13 cellular contexts compared by ENCODE assay signal in genomic region chr14:59332727-59333126, GRCh38.
A peak's percentile ranks its signal among the peaks of the same experiment; 100 is the strongest.
DNase-seq lines count a peak whose midpoint lies in the region; ATAC-seq and TF ChIP-seq lines count a peak whose summit lies in the region.
"Had no signal": no experiment of that assay in that cellular context is flagged by ENCODE, and none has a peak within 500 bp of the region (broad histone marks: within the 10 kb centered on the region; RNA-seq: fewer than 3 reads in every experiment).

No MANE protein-coding gene starts in this region.

- CTCF ChIA-PET in CD4-positive, alpha-beta T cell (lab: Charles Lee): no interaction called here

- no peak for ATAC-seq in GM21447 (IDR thresholded peaks at IDR 0.05; ENCODE audit: unreplicated experiment)
- ATAC-seq in CD4-positive, alpha-beta T cell (ENCODE audit: poor library complexity): no peak
- ATAC-seq: activated T-cell treated with anti-CD3 and anti-CD28 coated beads, Interleukin-2, amount 50 U/mL, for 4 hours; stimulated activated effector memory CD8-positive, alpha-beta T cell treated with anti-CD3 and anti-CD28 coated beads, Interleukin-12 subunit alpha, Interleukin-12 subunit beta, amount 100 ng/mL, for 72 hours had no signal

- peaks cover 25 to 42% (median 31%) of the 10 kb centered on the region in 5 donors for H3K36me3 ChIP-seq in subcutaneous abdominal adipose tissue (ENCODE audit: control insufficient read depth in 5 of 5, insufficient read depth in 5 of 5, low read length in 5 of 5)

- H3K9ac ChIP-seq in subcutaneous abdominal adipose tissue (ENCODE audit: low read length in 5 of 5): no peak overlapping the region

- H3K9me3 ChIP-seq in subcutaneous abdominal adipose tissue (ENCODE audit: control insufficient read depth in 5 of 5, low read length in 5 of 5): no peaks in the 10 kb centered on the region
- H3K9me3 ChIP-seq in CD4-positive, alpha-beta T cell (ENCODE audit: control insufficient read depth, low read length): no peaks in the 10 kb centered on the region

- no peak for TF ChIP-seq CTCF in coronary artery (IDR thresholded peaks at IDR 0.05)
- TF ChIP-seq CTCF in CD4-positive, alpha-beta T cell (IDR thresholded peaks at IDR 0.05): no peak

- DNase-seq in HS-5 (ENCODE audit: low read depth) (peak; percentile 58), coronary artery (ENCODE audit: low spot score) (no peak), kidney glomerular epithelial cell (lab: John Stamatoyannopoulos, UW) (peak; percentile 22), DMS53 (lab: John Stamatoyannopoulos, UW) (no peak), NCI-H1436 treated with DMSO at 0.1 percent for 48 hours (lab: John Stamatoyannopoulos, UW) (no peak)
- DNase-seq in CD4-positive, alpha-beta T cell: no peak
- DNase-seq: activated T-cell treated with anti-CD3 and anti-CD28 coated beads, Interleukin-2, amount 50 U/mL, for 4 hours; NCI-H1694; OCI-M1; stimulated activated CD4-positive, alpha-beta T cell treated with anti-CD3 and anti-CD28 coated beads, Interleukin-12 subunit alpha, Interleukin-12 subunit beta, amount 100 ng/mL, for 4 hours had no signal

- no peak overlapping the region for H3K27ac Mint-ChIP-seq in CD4-positive, alpha-beta T cell
- H3K27ac Mint-ChIP-seq: stimulated activated effector memory CD8-positive, alpha-beta T cell treated with anti-CD3 and anti-CD28 coated beads, Interleukin-12 subunit alpha, Interleukin-12 subunit beta, amount 100 ng/mL, for 72 hours had no signal

- no peaks in the 10 kb centered on the region for H3K9me3 Mint-ChIP-seq in CD4-positive, alpha-beta T cell
- H3K9me3 Mint-ChIP-seq: activated T-cell treated with anti-CD3 and anti-CD28 coated beads, Interleukin-2, amount 50 U/mL, for 4 hours; stimulated activated effector memory CD8-positive, alpha-beta T cell treated with anti-CD3 and anti-CD28 coated beads, Interleukin-12 subunit alpha, Interleukin-12 subunit beta, amount 100 ng/mL, for 72 hours had no signal

- H3K27me3 ChIP-seq in subcutaneous abdominal adipose tissue (ENCODE audit: control insufficient read depth in 5 of 5, insufficient read depth in 4 of 5, low read length in 5 of 5): no peaks in the 10 kb centered on the region
- H3K27me3 ChIP-seq in CD4-positive, alpha-beta T cell (ENCODE audit: control insufficient read depth, insufficient read depth, low read length): no peaks in the 10 kb centered on the region

- H3K27me3 Mint-ChIP-seq in CD4-positive, alpha-beta T cell: no peaks in the 10 kb centered on the region

- H3K4me3 ChIP-seq in coronary artery (no peak overlapping the region), subcutaneous abdominal adipose tissue (ENCODE audit: low read depth in 1 of 5, low read length in 5 of 5) (no peak overlapping the region)

- peaks cover 8 to 49% (median 42%) of the 10 kb centered on the region in 5 donors for H3K4me1 ChIP-seq in subcutaneous abdominal adipose tissue (ENCODE audit: control insufficient read depth in 5 of 5, insufficient read depth in 5 of 5, low read length in 5 of 5)

- no peak overlapping the region for H3K4me3 Mint-ChIP-seq in CD4-positive, alpha-beta T cell
- H3K4me3 Mint-ChIP-seq: activated T-cell treated with anti-CD3 and anti-CD28 coated beads, Interleukin-2, amount 50 U/mL, for 4 hours; stimulated activated effector memory CD8-positive, alpha-beta T cell treated with anti-CD3 and anti-CD28 coated beads, Interleukin-12 subunit alpha, Interleukin-12 subunit beta, amount 100 ng/mL, for 72 hours had no signal

- intact Hi-C loops in CD4-positive, alpha-beta T cell (cut with DNase I, micrococcal nuclease): no loop called here

- POLR2A ChIA-PET in CD4-positive, alpha-beta T cell (lab: Charles Lee): no interaction called here

- H3K27ac ChIP-seq in coronary artery (peak overlapping the region; percentile 79 to 82), subcutaneous abdominal adipose tissue (ENCODE audit: low read depth, low read length) (peak overlapping the region; percentile 91)
- no peak overlapping the region for H3K27ac ChIP-seq in CD4-positive, alpha-beta T cell (ENCODE audit: low read depth, low read length)

- H3K36me3 Mint-ChIP-seq in CD4-positive, alpha-beta T cell (ENCODE audit: low read depth): peaks cover 64% of the 10 kb centered on the region
- H3K36me3 Mint-ChIP-seq: stimulated activated effector memory CD8-positive, alpha-beta T cell treated with anti-CD3 and anti-CD28 coated beads, Interleukin-12 subunit alpha, Interleukin-12 subunit beta, amount 100 ng/mL, for 72 hours had no signal

- no peaks in the 10 kb centered on the region for H3K4me1 Mint-ChIP-seq in CD4-positive, alpha-beta T cell (ENCODE audit: low read depth)
- H3K4me1 Mint-ChIP-seq: stimulated activated effector memory CD8-positive, alpha-beta T cell treated with anti-CD3 and anti-CD28 coated beads, Interleukin-12 subunit alpha, Interleukin-12 subunit beta, amount 100 ng/mL, for 72 hours had no signal

Comparison
In these comparisons a context has a peak if more than half of its experiments do, and no peak if none do; other contexts are left out.
1. DNase-seq: peak in HS-5 (single experiment) and kidney glomerular epithelial cell (single experiment); none in coronary artery (single experiment), DMS53 (single experiment), CD4-positive, alpha-beta T cell (0 of 10) and NCI-H1436 treated with DMSO at 0.1 percent for 48 hours (single experiment).